ENCODE assay signal across 8 cellular contexts in genomic region chr2:84945838-84946203, GRCh38. TPM values are rescaled to one million over a fixed set of nuclear protein-coding genes. Genes with fewer than 3 reads are reported as not detected.
DNase-seq lines count a peak whose midpoint lies in the region; ATAC-seq, FAIRE-seq and TF ChIP-seq lines count a peak whose summit lies in the region.
"Not testable (repeated sequence)": the region's sequence is repeated elsewhere in the genome, so short reads cannot be mapped to it uniquely, and the experiment has no call there.

No MANE protein-coding gene starts in this region.

- H3K23ac ChIP-seq in H1 (ENCODE audit: insufficient read length): not testable (repeated sequence)

- not testable (repeated sequence) for DNase-seq in GM23338 (ENCODE audit: low spot score); RWPE1 (ENCODE audit: low spot score); activated CD8-positive, alpha-beta T cell treated with anti-CD3 and anti-CD28 coated beads, Interleukin-2, amount 10 ng/mL, durations not matched to agents 7 days and 5 days; H1 (ENCODE audit: low read depth in 1 of 2, low spot score in 2 of 2)
- DNase-seq in naive thymus-derived CD4-positive, alpha-beta T cell: peak in 4 of 9 donors; percentile 27 to 45 (median 34)
- peak; percentile 59 for DNase-seq in stimulated activated naive CD8-positive, alpha-beta T cell treated with anti-CD3 and anti-CD28 coated beads, Interleukin-15, Interleukin-2, amounts not matched to agents 100 U/mL and 50 U/mL, for 24 hours

- peak overlapping the region; percentile 42; the same call in 1 of the 2 replicates for H3K4me2 ChIP-seq in BLaER1
- not testable (repeated sequence) for H3K4me2 ChIP-seq in GM23338; H1 (ENCODE audit: insufficient read depth in 1 of 2, low read depth in 2 of 2, low read length in 2 of 2)

- not testable (repeated sequence) for H3K56ac ChIP-seq in H1 (replicated peaks; ENCODE audit: insufficient read length, low read depth, low read length)

- not testable (repeated sequence) for H3K14ac ChIP-seq in H1 (ENCODE audit: insufficient read length)

- H2BK5ac ChIP-seq in H1 (ENCODE audit: low read depth, low read length): 0 out of 2 replicates have a peak overlapping the region, but pooled peaks have one; percentile 2

- intact Hi-C loops in naive thymus-derived CD4-positive, alpha-beta T cell (cut with micrococcal nuclease): loop anchor here (1.0 to 5.0 kb wide), 6 partner anchors 8 to 66 kb away; no protein-coding TSS in a partner anchor

- H4K8ac ChIP-seq in H1 (ENCODE audit: extremely low read depth, insufficient read depth, low read length): not testable (repeated sequence)

- H3K9ac ChIP-seq in BLaER1; H1 (replicated peaks in 1 of 4; ENCODE audit: extremely low read depth in 1 of 4, low read depth in 3 of 4, low read length in 3 of 4): not testable (repeated sequence)

- WGBS in H1 (ENCODE audit: extremely low coverage in 1 of 2, insufficient coverage in 1 of 2, insufficient read length in 1 of 2, insufficient replicate concordance in 2 of 2, low coverage in 1 of 2, low lambda C conversion rate in 2 of 2, missing lambda C conversion rate in 1 of 2), 2 experiments: 74% methylated on average over 2 of the region's 3 CpGs; no CpG with 5 or more reads in 1 of the 2 experiments

- H3K27ac ChIP-seq in BLaER1; H1 (ENCODE audit: low read depth, low read length): not testable (repeated sequence)
- H3K27ac ChIP-seq in GM23338 (ENCODE audit: low read depth) (peak overlapping the region; percentile 39; the same call in 1 of the 2 replicates), RWPE1 (peak overlapping the region; percentile 97)
- H3K27ac ChIP-seq in naive thymus-derived CD4-positive, alpha-beta T cell (ENCODE audit: low read depth, low read length): peak overlapping the region; percentile 64

- H2BK15ac ChIP-seq in H1 (ENCODE audit: low read length): not testable (repeated sequence)

- H3K4me3 Mint-ChIP-seq in GM23338; activated CD8-positive, alpha-beta T cell treated with anti-CD3 and anti-CD28 coated beads, Interleukin-2, amount 10 ng/mL, durations not matched to agents 7 days and 5 days: not testable (repeated sequence)
- peak overlapping the region; percentile 44 for H3K4me3 Mint-ChIP-seq in activated naive CD8-positive, alpha-beta T cell
- H3K4me3 Mint-ChIP-seq in naive thymus-derived CD4-positive, alpha-beta T cell: peak overlapping the region in 8 of 10 donors; percentile 61 to 83 (median 72)

- H3K23me2 ChIP-seq in H1 (ENCODE audit: low read depth, low read length): not testable (repeated sequence)

- ATAC-seq in GM23338; naive thymus-derived CD4-positive, alpha-beta T cell; stimulated activated naive CD8-positive, alpha-beta T cell treated with anti-CD3 and anti-CD28 coated beads, Interleukin-15, Interleukin-2, amounts not matched to agents 100 U/mL and 50 U/mL, for 24 hours: not testable (repeated sequence)
- ATAC-seq in activated CD8-positive, alpha-beta T cell treated with anti-CD3 and anti-CD28 coated beads, Interleukin-2, amount 10 ng/mL, durations not matched to agents 7 days and 5 days: peak; percentile 20

- FAIRE-seq in H1 (lab: Jason Lieb, UNC): not testable (repeated sequence)

- H4K20me1 ChIP-seq in BLaER1; GM23338 (replicated peaks; ENCODE audit: insufficient read depth); H1 (replicated peaks in 1 of 2; ENCODE audit: control insufficient read depth in 1 of 2, insufficient read depth in 2 of 2, low read length in 2 of 2): not testable (repeated sequence)

- not testable (repeated sequence) for H2AFZ ChIP-seq in GM23338; H1 (ENCODE audit: low read length)

- not testable (repeated sequence) for TF ChIP-seq CTCF in GM23338 (conservative IDR thresholded peaks at IDR 0.05; ENCODE audit: low read depth in 2 of 2); RWPE1 (conservative IDR thresholded peaks at IDR 0.05; ENCODE audit: low read depth); H1 (IDR thresholded peaks at IDR 0.05; ENCODE audit: control extremely low read depth in 1 of 3, insufficient read depth in 1 of 3, low read depth in 1 of 3, low read length in 3 of 3)

- not testable (repeated sequence) for H3K4me3 ChIP-seq in BLaER1; GM23338; H1 (ENCODE audit: extremely low read depth in 1 of 4, insufficient read depth in 2 of 4, low read depth in 3 of 4, low read length in 4 of 4); naive thymus-derived CD4-positive, alpha-beta T cell (ENCODE audit: low read length)

- H3K9me3 Mint-ChIP-seq in GM23338; activated CD8-positive, alpha-beta T cell treated with anti-CD3 and anti-CD28 coated beads, Interleukin-2, amount 10 ng/mL, durations not matched to agents 7 days and 5 days (ENCODE audit: insufficient read depth); activated naive CD8-positive, alpha-beta T cell (ENCODE audit: low read depth); naive thymus-derived CD4-positive, alpha-beta T cell: not testable (repeated sequence)

- not testable (repeated sequence) for H3K27me3 Mint-ChIP-seq in GM23338 (ENCODE audit: insufficient read depth, low read depth, poor library complexity); activated CD8-positive, alpha-beta T cell treated with anti-CD3 and anti-CD28 coated beads, Interleukin-2, amount 10 ng/mL, durations not matched to agents 7 days and 5 days (ENCODE audit: low read depth); activated naive CD8-positive, alpha-beta T cell; naive thymus-derived CD4-positive, alpha-beta T cell

- 0 out of 2 replicates have a peak overlapping the region, but pooled peaks have one; percentile 20 for H2BK12ac ChIP-seq in H1 (ENCODE audit: low read depth, low read length)

- H2BK20ac ChIP-seq in H1 (ENCODE audit: low read length): not testable (repeated sequence)

- H3K27ac Mint-ChIP-seq in GM23338: not testable (repeated sequence)
- peak overlapping the region; percentile 89 for H3K27ac Mint-ChIP-seq in activated CD8-positive, alpha-beta T cell treated with anti-CD3 and anti-CD28 coated beads, Interleukin-2, amount 10 ng/mL, durations not matched to agents 7 days and 5 days
- H3K27ac Mint-ChIP-seq in activated naive CD8-positive, alpha-beta T cell: peak overlapping the region; percentile 83
- peak overlapping the region; percentile 55 to 94 (median 82) for H3K27ac Mint-ChIP-seq in naive thymus-derived CD4-positive, alpha-beta T cell

- H3K4me1 Mint-ChIP-seq in GM23338: peaks cover 22% of the 10 kb centered on the region
- H3K4me1 Mint-ChIP-seq in activated CD8-positive, alpha-beta T cell treated with anti-CD3 and anti-CD28 coated beads, Interleukin-2, amount 10 ng/mL, durations not matched to agents 7 days and 5 days (ENCODE audit: low read depth): peaks cover 50% of the 10 kb centered on the region
- H3K4me1 Mint-ChIP-seq in activated naive CD8-positive, alpha-beta T cell (ENCODE audit: low read depth): peaks cover 43% of the 10 kb centered on the region
- H3K4me1 Mint-ChIP-seq in naive thymus-derived CD4-positive, alpha-beta T cell: peaks cover 27 to 66% (median 32%) of the 10 kb centered on the region in 7 donors

- H3F3A ChIP-seq in GM23338 (replicated peaks; ENCODE audit: low read depth): not testable (repeated sequence)

- H3K79me2 ChIP-seq in GM23338 (replicated peaks; ENCODE audit: insufficient read depth); H1 (ENCODE audit: control insufficient read depth in 1 of 2, insufficient read depth in 2 of 2, low read length in 2 of 2): not testable (repeated sequence)

- H3K79me1 ChIP-seq in H1 (ENCODE audit: low read depth, low read length): not testable (repeated sequence)

- H3K18ac ChIP-seq in H1 (ENCODE audit: extremely low read depth, low read length): not testable (repeated sequence)

- not testable (repeated sequence) for H2AK5ac ChIP-seq in H1 (ENCODE audit: low read depth, low read length)

- not testable (repeated sequence) for H3K9me3 ChIP-seq in BLaER1; H1 (ENCODE audit: insufficient read depth in 2 of 2, low read depth in 1 of 2, low read length in 1 of 2); naive thymus-derived CD4-positive, alpha-beta T cell (ENCODE audit: control insufficient read depth in 2 of 3, low read length in 3 of 3)

- not testable (repeated sequence) for H3K36me3 ChIP-seq in BLaER1; GM23338 (ENCODE audit: insufficient read depth); H1 (ENCODE audit: control insufficient read depth in 2 of 4, insufficient read depth in 4 of 4, low read length in 3 of 4); naive thymus-derived CD4-positive, alpha-beta T cell (ENCODE audit: control insufficient read depth in 2 of 3, insufficient read depth in 3 of 3, low read length in 3 of 3)

- H3K4ac ChIP-seq in H1 (replicated peaks; ENCODE audit: insufficient read length, low read depth, low read length): not testable (repeated sequence)

- H4K5ac ChIP-seq in H1 (ENCODE audit: insufficient read length, low read depth, low read length): not testable (repeated sequence)

- CTCF ChIA-PET in RWPE1 (lab: Yijun Ruan, JAX) (interaction anchor here (1.2 to 4.7 kb wide), 2 partner anchors 20 to 23 kb away, joined by 3 to 20 read pairs; no protein-coding TSS in a partner anchor), H1 (lab: Charles Lee; ENCODE audit: partially characterized antibody) (interaction anchor here (1.0 to 7.2 kb wide), 6 partner anchors 10 to 66 kb away, joined by 3 to 57 read pairs (median 4); no protein-coding TSS in a partner anchor)
- CTCF ChIA-PET in activated CD8-positive, alpha-beta T cell treated with anti-CD3 and anti-CD28 coated beads, Interleukin-2, amount 10 ng/mL, durations not matched to agents 7 days and 5 days (lab: Charles Lee): interaction anchor here (0.7 to 16.4 kb wide), 23 partner anchors 8 to 354 kb away, joined by 3 to 270 read pairs (median 5); partner anchors contain the start of gene KCMF1
- CTCF ChIA-PET in naive thymus-derived CD4-positive, alpha-beta T cell (lab: Charles Lee): interaction anchor here (0.5 to 4.9 kb wide), 12 partner anchors 10 to 448 kb away, joined by 3 to 49 read pairs (median 3); no protein-coding TSS in a partner anchor

- TF ChIP-seq RAD21 in H1 (IDR thresholded peaks at IDR 0.05 in 1 of 2, conservative IDR thresholded peaks at IDR 0.05 in 1 of 2; ENCODE audit: low read depth in 2 of 2, low read length in 2 of 2): not testable (repeated sequence)

- not testable (repeated sequence) for H4K91ac ChIP-seq in H1 (replicated peaks; ENCODE audit: insufficient read length, low read length)

- H3K27me3 ChIP-seq in BLaER1; GM23338 (ENCODE audit: insufficient read depth); H1 (replicated peaks in 1 of 4; ENCODE audit: control insufficient read depth in 3 of 4, extremely low read depth in 1 of 4, insufficient read depth in 3 of 4, low read length in 3 of 4); naive thymus-derived CD4-positive, alpha-beta T cell (ENCODE audit: control insufficient read depth in 2 of 2, insufficient read depth in 2 of 2, low read length in 2 of 2): not testable (repeated sequence)

- H3K9me2 ChIP-seq in GM23338 (ENCODE audit: insufficient read depth): not testable (repeated sequence)

- not testable (repeated sequence) for TF ChIP-seq POLR2A in H1 (IDR thresholded peaks at IDR 0.05; ENCODE audit: control extremely low read depth in 1 of 2, low read depth in 2 of 2, low read length in 2 of 2)

- not testable (repeated sequence) for H2BK120ac ChIP-seq in H1 (replicated peaks; ENCODE audit: low read depth, low read length)

- POLR2A ChIA-PET in RWPE1 (lab: Yijun Ruan, JAX; ENCODE audit: low non-redundant PET): interaction anchor here (0.7 to 1.4 kb wide), 3 partner anchors 13 to 41 kb away, joined by 3 to 10 read pairs (median 3); no protein-coding TSS in a partner anchor
- POLR2A ChIA-PET in activated CD8-positive, alpha-beta T cell treated with anti-CD3 and anti-CD28 coated beads, Interleukin-2, amount 10 ng/mL, durations not matched to agents 7 days and 5 days (lab: Charles Lee): interaction anchor here (0.6 to 5.7 kb wide), 17 partner anchors 8 to 382 kb away, joined by 3 to 106 read pairs (median 4); partner anchors contain the start of genes KCMF1 and TGOLN2
- POLR2A ChIA-PET in H1 (lab: Charles Lee; ENCODE audit: partially characterized antibody): interaction anchor here (0.8 to 15.1 kb wide), 5 partner anchors 10 to 26 kb away, joined by 3 to 231 read pairs (median 8); no protein-coding TSS in a partner anchor
- POLR2A ChIA-PET in naive thymus-derived CD4-positive, alpha-beta T cell (lab: Charles Lee): interaction anchor here (0.6 to 11.5 kb wide), 17 partner anchors 8 to 639 kb away, joined by 3 to 112 read pairs (median 4); partner anchors contain the start of genes GGCX, KCMF1, SUCLG1 and TMSB10

- H3K36me3 Mint-ChIP-seq in GM23338 (ENCODE audit: low read depth); activated naive CD8-positive, alpha-beta T cell: not testable (repeated sequence)
- H3K36me3 Mint-ChIP-seq in activated CD8-positive, alpha-beta T cell treated with anti-CD3 and anti-CD28 coated beads, Interleukin-2, amount 10 ng/mL, durations not matched to agents 7 days and 5 days (ENCODE audit: low read depth): peaks cover 31% of the 10 kb centered on the region
- peaks cover 0 to 31% (median 0%) of the 10 kb centered on the region in 5 donors for H3K36me3 Mint-ChIP-seq in naive thymus-derived CD4-positive, alpha-beta T cell

- H3K4me1 ChIP-seq in BLaER1 (peaks cover 28% of the 10 kb centered on the region), GM23338 (ENCODE audit: insufficient read depth) (peaks cover 12% of the 10 kb centered on the region)
- H3K4me1 ChIP-seq in H1 (replicated peaks in 1 of 4; ENCODE audit: control insufficient read depth in 3 of 4, insufficient read depth in 4 of 4, low read length in 3 of 4): not testable (repeated sequence)
- H3K4me1 ChIP-seq in naive thymus-derived CD4-positive, alpha-beta T cell (ENCODE audit: control insufficient read depth in 2 of 2, insufficient read depth in 2 of 2, low read length in 2 of 2): peaks cover 16 to 23% of the 10 kb centered on the region in 2 donors

- not testable (repeated sequence) for TF ChIP-seq EP300 in H1 (IDR thresholded peaks at IDR 0.05; ENCODE audit: borderline replicate concordance in 1 of 2, low read depth in 2 of 2, low read length in 2 of 2)

RNA-seq across cellular contexts. Expression of gene KCMF1, which starts 25.1 kb away (rescaled TPM):
- total RNA-seq in GM23338 (2014; rRNA removed; shearing (Covaris generic)): 120 and 129 TPM in 2 replicates
- 29.3 and 39.4 TPM in 2 replicates for polyA plus RNA-seq in GM23338 (2016; fragmentation: Nextera tagmentation; extraction: Ambion mirVana)
- total RNA-seq in activated CD8-positive, alpha-beta T cell treated with anti-CD3 and anti-CD28 coated beads, Interleukin-2, amount 10 ng/mL, durations not matched to agents 7 days and 5 days: 10 to 100 TPM; 88.9 to 92.5 TPM
- 149 and 152 TPM in 2 replicates for total RNA-seq in H1 (2021; fragmentation: NEBNext Ultra II Directional; extraction: Animal tissue kit (Norgen Biotek cat#: 25700))
- polyA plus RNA-seq in H1 (2011; rRNA removed): 55.8 and 86.9 TPM in 2 replicates
- polyA plus RNA-seq in H1 (2011; cell fraction: cytosol; rRNA removed): 97.8 TPM
- 33.5 TPM for polyA plus RNA-seq in H1 (2011; cell fraction: nucleus; rRNA removed)
- 81.0 to 111 TPM (median 94.5 TPM) in 4 replicates for polyA plus RNA-seq in H1 (2012, experiment 1 of 2)
- 41.2 TPM for polyA plus RNA-seq in H1 (2012, experiment 2 of 2)
- 43.4 TPM for polyA plus RNA-seq in H1 (2013, experiment 1 of 2)
- 45.1 TPM for polyA plus RNA-seq in H1 (2013, experiment 2 of 2)
- polyA minus RNA-seq in H1 (2011; rRNA and poly(A)+ RNA removed): 140 and 147 TPM in 2 replicates
- polyA minus RNA-seq in H1 (2011; cell fraction: cytosol; rRNA and poly(A)+ RNA removed): 58.9 TPM
- polyA minus RNA-seq in H1 (2011; cell fraction: nucleus; rRNA and poly(A)+ RNA removed): 50.0 TPM
- total RNA-seq in naive thymus-derived CD4-positive, alpha-beta T cell: 10 to 100 TPM; 57.7 to 81.3 (median 60.8) TPM
- 10 to 100 TPM; 15.6 to 20.2 TPM for polyA plus RNA-seq in naive thymus-derived CD4-positive, alpha-beta T cell

RNA-seq across cellular contexts. Expression of gene TMSB10, which starts 40.4 kb away (rescaled TPM):
- total RNA-seq in GM23338 (2014; rRNA removed; shearing (Covaris generic)): 834 and 976 TPM in 2 replicates
- polyA plus RNA-seq in GM23338 (2016; fragmentation: Nextera tagmentation; extraction: Ambion mirVana) (2,942 and 3,166 TPM in 2 replicates), H1 (2011; rRNA removed) (593 and 852 TPM in 2 replicates)
- 1,000 to 10,000 TPM; 4,520 to 4,885 TPM for total RNA-seq in activated CD8-positive, alpha-beta T cell treated with anti-CD3 and anti-CD28 coated beads, Interleukin-2, amount 10 ng/mL, durations not matched to agents 7 days and 5 days
- 1,075 and 1,095 TPM in 2 replicates for total RNA-seq in H1 (2021; fragmentation: NEBNext Ultra II Directional; extraction: Animal tissue kit (Norgen Biotek cat#: 25700))
- polyA plus RNA-seq in H1 (2011; cell fraction: cytosol; rRNA removed): 1,307 TPM
- polyA plus RNA-seq in H1 (2011; cell fraction: nucleus; rRNA removed): 850 TPM
- polyA plus RNA-seq in H1 (2012, experiment 1 of 2): 1,219 to 1,602 TPM (median 1,382 TPM) in 4 replicates
- 5,019 TPM for polyA plus RNA-seq in H1 (2012, experiment 2 of 2)
- 1,059 TPM for polyA plus RNA-seq in H1 (2013, experiment 1 of 2)
- polyA plus RNA-seq in H1 (2013, experiment 2 of 2): 1,056 TPM
- polyA minus RNA-seq in H1 (2011; rRNA and poly(A)+ RNA removed): 80.7 and 118 TPM in 2 replicates
- 145 TPM for polyA minus RNA-seq in H1 (2011; cell fraction: cytosol; rRNA and poly(A)+ RNA removed)
- polyA minus RNA-seq in H1 (2011; cell fraction: nucleus; rRNA and poly(A)+ RNA removed): 80.6 TPM
- 1,000 to 10,000 TPM; 1,492 to 5,756 (median 1,578) TPM for total RNA-seq in naive thymus-derived CD4-positive, alpha-beta T cell
- polyA plus RNA-seq in naive thymus-derived CD4-positive, alpha-beta T cell: 1,000 to 10,000 TPM; 6,721 to 8,256 TPM
